ENCODE assay signal across 8 cellular contexts in the genomic region with DNA sequence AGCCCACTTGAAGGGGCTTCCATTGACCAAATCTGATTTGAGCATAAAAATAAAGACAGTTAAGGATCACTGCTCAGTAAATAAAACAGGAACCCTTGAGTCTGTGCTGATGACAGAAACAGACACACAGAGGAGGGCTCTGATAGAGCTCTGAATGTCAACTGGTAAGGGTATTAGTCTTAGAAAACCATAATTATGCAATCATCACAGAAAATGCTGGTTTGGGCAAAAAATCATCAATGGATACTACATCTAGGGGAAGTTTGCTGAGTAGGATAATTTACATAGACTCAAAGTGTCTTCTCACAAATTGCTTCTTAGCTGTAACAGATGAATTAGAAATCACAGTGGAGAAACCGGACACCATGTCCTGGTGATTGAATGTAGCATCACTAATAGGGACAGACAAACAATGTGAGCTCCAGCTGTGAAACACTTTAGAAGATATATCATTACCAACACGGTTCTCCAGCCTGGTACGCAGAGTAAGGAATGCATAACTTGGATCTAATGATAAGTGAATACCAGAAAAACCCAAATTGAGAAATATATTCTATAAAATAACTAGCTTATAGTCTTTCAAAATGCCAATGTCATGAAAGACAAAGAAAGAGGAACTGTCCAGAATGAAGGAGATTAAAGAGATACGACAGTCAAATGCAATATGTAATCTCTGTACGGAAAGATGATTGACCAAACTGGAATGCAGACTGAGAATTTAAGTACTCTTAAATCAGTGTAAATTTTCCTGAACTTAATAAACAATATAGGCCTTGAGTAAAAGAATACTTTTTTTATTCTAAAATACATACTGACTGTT. TPM values are rescaled to one million over a fixed set of nuclear protein-coding genes. Genes with fewer than 3 reads are reported as not detected.
DNase-seq lines count a peak whose midpoint lies in the region; ATAC-seq and TF ChIP-seq lines count a peak whose summit lies in the region.

No MANE protein-coding gene starts in this region.

- intact Hi-C loops in IMR-90 (cut with micrococcal nuclease) (no loop called here), right lobe of liver (cut with DNase I) (no loop called here)

- no peak overlapping the region for H2BK5ac ChIP-seq in IMR-90 (ENCODE audit: low read depth, low read length, poor library complexity, severe bottlenecking)

- TF ChIP-seq CTCF in IMR-90 (conservative IDR thresholded peaks at IDR 0.05; ENCODE audit: low read depth, low read length) (no peak), SK-N-SH (IDR thresholded peaks at IDR 0.05) (no peak), right lobe of liver (IDR thresholded peaks at IDR 0.05) (no peak)

- DNase-seq in IMR-90 (no peak), SK-N-SH (no peak), right lobe of liver (no peak), glomerular visceral epithelial cell (ENCODE audit: extremely low spot score) (no peak), GF-D8 (lab: John Stamatoyannopoulos, UW) (no peak), erythroblast (lab: John Stamatoyannopoulos, UW) (no peak), LoVo (ENCODE audit: low spot score) (no peak)

- H4K91ac ChIP-seq in IMR-90 (ENCODE audit: insufficient read depth, low read depth, low read length), result no peak overlapping the region

- TF ChIP-seq POLR2A in IMR-90 (IDR thresholded peaks at IDR 0.05; ENCODE audit: low read depth, low read length), result no peak
- TF ChIP-seq POLR2A in right lobe of liver (IDR thresholded peaks at IDR 0.05), result no peak
- no peak for TF ChIP-seq POLR2A in erythroblast (IDR thresholded peaks at IDR 0.05; ENCODE audit: low read length)

- H3K9me3 ChIP-seq in BLaER1, result no peaks in the 10 kb centered on the region
- H3K9me3 ChIP-seq in IMR-90 (ENCODE audit: control insufficient read depth, insufficient read depth, low read length), result no peaks in the 10 kb centered on the region
- no peaks in the 10 kb centered on the region for H3K9me3 ChIP-seq in SK-N-SH
- H3K9me3 ChIP-seq in right lobe of liver, result no peaks in the 10 kb centered on the region

- no peak overlapping the region for H3K14ac ChIP-seq in IMR-90 (replicated peaks; ENCODE audit: low read depth, low read length)

- H3K9ac ChIP-seq in BLaER1, result no peak overlapping the region
- no peak overlapping the region for H3K9ac ChIP-seq in IMR-90 (ENCODE audit: low read depth, low read length)
- no peak overlapping the region for H3K9ac ChIP-seq in SK-N-SH

- H4K5ac ChIP-seq in IMR-90 (ENCODE audit: low read depth, low read length), result no peak overlapping the region

- H2AK5ac ChIP-seq in IMR-90 (ENCODE audit: low read depth, low read length), result no peak overlapping the region

- H2BK120ac ChIP-seq in IMR-90 (ENCODE audit: low read depth, low read length), result no peak overlapping the region

- no peak overlapping the region for H3K4ac ChIP-seq in IMR-90 (ENCODE audit: low read depth, low read length)

- peaks cover 24% of the 10 kb centered on the region for H3F3A ChIP-seq in SK-N-SH (replicated peaks; ENCODE audit: insufficient read depth)

- H3K27me3 ChIP-seq in BLaER1 (no peaks in the 10 kb centered on the region), IMR-90 (ENCODE audit: control insufficient read depth, insufficient read depth, low read length) (no peaks in the 10 kb centered on the region), SK-N-SH (ENCODE audit: insufficient read depth) (no peaks in the 10 kb centered on the region), right lobe of liver (no peaks in the 10 kb centered on the region)

- peaks cover 94% of the 10 kb centered on the region for H3K79me2 ChIP-seq in SK-N-SH (ENCODE audit: insufficient read depth)

- TF ChIP-seq EP300 in SK-N-SH (IDR thresholded peaks at IDR 0.05; ENCODE audit: borderline replicate concordance in 1 of 2, low read depth in 1 of 2, low read length in 1 of 2), result no peak

- H3K4me2 ChIP-seq in BLaER1 (peak overlapping the region; percentile 22; the same call in 1 of the 2 replicates), IMR-90 (ENCODE audit: low read depth, low read length) (no peak overlapping the region), SK-N-SH (0 out of 2 replicates have a peak overlapping the region, but pooled peaks have one; percentile 8)

- no peak overlapping the region for H3K56ac ChIP-seq in IMR-90 (ENCODE audit: extremely low read depth, insufficient read depth, low read length)

- H2BK15ac ChIP-seq in IMR-90 (ENCODE audit: low read depth, low read length), result no peak overlapping the region

- H2AFZ ChIP-seq in IMR-90 (replicated peaks; ENCODE audit: low read length, poor library complexity) (no peak overlapping the region), SK-N-SH (ENCODE audit: low read depth) (no peak overlapping the region)

- peaks cover 11 to 55% of the 10 kb centered on the region in 2 experiments for H3K79me1 ChIP-seq in IMR-90 (ENCODE audit: low read depth in 1 of 2, low read length in 2 of 2)

- BruUV-seq in IMR-90 (replicated peaks; lab: Mats Ljungman, UMichigan), result no TSS peak

- no peak overlapping the region for H4K8ac ChIP-seq in IMR-90 (ENCODE audit: low read depth in 2 of 2, low read length in 2 of 2)

- peaks cover 8% of the 10 kb centered on the region for H3K9me1 ChIP-seq in IMR-90 (ENCODE audit: insufficient read depth, low read length)

- peaks cover 47% of the 10 kb centered on the region for H3K36me3 ChIP-seq in BLaER1
- H3K36me3 ChIP-seq in IMR-90 (ENCODE audit: control insufficient read depth, insufficient read depth, low read length), result peaks cover 4% of the 10 kb centered on the region; the same call in 1 of the 2 replicates
- H3K36me3 ChIP-seq in SK-N-SH (replicated peaks in 1 of 2; ENCODE audit: control insufficient read depth in 1 of 2, insufficient read depth in 2 of 2, low read length in 1 of 2), result peaks cover 0 to 30% of the 10 kb centered on the region in 2 experiments
- H3K36me3 ChIP-seq in right lobe of liver, result no peaks in the 10 kb centered on the region

- H2BK20ac ChIP-seq in IMR-90 (ENCODE audit: low read depth, low read length), result no peak overlapping the region

- peaks cover 100% of the 10 kb centered on the region for H4K20me1 ChIP-seq in BLaER1
- peaks cover 23% of the 10 kb centered on the region for H4K20me1 ChIP-seq in IMR-90 (ENCODE audit: insufficient read depth, low read length)
- peaks cover 32% of the 10 kb centered on the region for H4K20me1 ChIP-seq in SK-N-SH (ENCODE audit: insufficient read depth)

- no peak for TF ChIP-seq RAD21 in IMR-90 (IDR thresholded peaks at IDR 0.05; ENCODE audit: low read length)
- TF ChIP-seq RAD21 in SK-N-SH (IDR thresholded peaks at IDR 0.05; ENCODE audit: low read length), result no peak

- no peak overlapping the region for H3K4me3 ChIP-seq in BLaER1
- H3K4me3 ChIP-seq in IMR-90 (ENCODE audit: insufficient read depth, low read depth, low read length), result no peak overlapping the region
- no peak overlapping the region for H3K4me3 ChIP-seq in SK-N-SH (ENCODE audit: low read depth in 2 of 2, low read length in 1 of 2)
- H3K4me3 ChIP-seq in right lobe of liver, result no peak overlapping the region

- no CpG with 5 or more reads among the region's 5 CpGs for WGBS in IMR-90 (ENCODE audit: extremely low coverage in 2 of 2, insufficient read length in 1 of 2), 2 experiments
- WGBS in SK-N-SH (ENCODE audit: low lambda C conversion rate), result 53% methylated on average over 5 of the region's 5 CpGs
- 64% methylated on average over 5 of the region's 5 CpGs for WGBS in right lobe of liver (ENCODE audit: insufficient coverage, low coverage, low lambda C conversion rate, missing lambda C conversion rate)

- POLR2A ChIA-PET in IMR-90 (lab: Charles Lee; ENCODE audit: unreplicated experiment), result no interaction called here
- POLR2A ChIA-PET in SK-N-SH (lab: Yijun Ruan, JAX), result no interaction called here

- H3K18ac ChIP-seq in IMR-90 (ENCODE audit: low read depth, low read length), result no peak overlapping the region

- H3K4me1 ChIP-seq in BLaER1 (peaks cover 32% of the 10 kb centered on the region; the same call in 1 of the 2 replicates), IMR-90 (ENCODE audit: control insufficient read depth, insufficient read depth, low read length) (no peaks in the 10 kb centered on the region), SK-N-SH (ENCODE audit: control insufficient read depth in 1 of 2, insufficient read depth in 2 of 2, low read depth in 1 of 2, low read length in 1 of 2) (peaks cover 0 to 8% of the 10 kb centered on the region in 2 experiments; a peak in 2 of 4 replicates), right lobe of liver (peaks cover 0 to 7% (median 0%) of the 10 kb centered on the region in 4 donors)

- no peak overlapping the region for H2AK9ac ChIP-seq in IMR-90 (replicated peaks; ENCODE audit: low read depth, low read length, poor library complexity)

- in situ Hi-C loops in IMR-90 (cut with MboI; ENCODE audit: low sequenced_read_pairs), result no loop called here

- H3K23ac ChIP-seq in IMR-90 (ENCODE audit: low read depth, low read length), result no peak overlapping the region

- H3K9me2 ChIP-seq in SK-N-SH, result no peaks in the 10 kb centered on the region

- no peak for ATAC-seq in IMR-90 (ENCODE audit: low read depth)
- peak in 3 of 4 donors; percentile 25 to 53 (median 48) for ATAC-seq in right lobe of liver

- H3K27ac ChIP-seq in BLaER1, result no peak overlapping the region
- H3K27ac ChIP-seq in IMR-90 (ENCODE audit: insufficient read depth, low read length), result no peak overlapping the region
- H3K27ac ChIP-seq in SK-N-SH (ENCODE audit: low read depth in 2 of 2, low read length in 1 of 2), result peak overlapping the region in 1 of 2 experiments; percentile 37; a peak in 2 of 4 replicates
- H3K27ac ChIP-seq in right lobe of liver, result no peak overlapping the region

- dilution Hi-C loops in IMR-90 (cut with HindIII; ENCODE audit: low sequenced_read_pairs, unreplicated experiment), result no loop called here

- CTCF ChIA-PET in IMR-90 (lab: Yijun Ruan, JAX), result interaction anchor here (0.6 to 1.2 kb wide), 3 partner anchors 149 to 1046 kb away, joined by 3 to 5 read pairs (median 3); no protein-coding TSS in a partner anchor
- CTCF ChIA-PET in SK-N-SH (lab: Yijun Ruan, JAX), result interaction anchor here (0.9 to 1.0 kb wide), 2 partner anchors 121 to 143 kb away, joined by 3 to 7 read pairs; no protein-coding TSS in a partner anchor

TF ChIP-seq in IMR-90, 13 proteins besides CTCF, POLR2A, EP300 and RAD21:
- TF ChIP-seq CEBPB (IDR thresholded peaks at IDR 0.05; ENCODE audit: low read depth, low read length), result 0 out of 2 replicates have a peak, but pooled peaks have one; percentile 18
- no peak for TF ChIP-seq MAFK (IDR thresholded peaks at IDR 0.05; ENCODE audit: low read depth, low read length)

TF ChIP-seq in SK-N-SH, 30 proteins besides CTCF, POLR2A, EP300 and RAD21 (continues in another document):
- no peak for TF ChIP-seq YY1 (IDR thresholded peaks at IDR 0.05; ENCODE audit: low read depth)

RNA-seq across cellular contexts. Expression of a gene that starts 17.4 kb away (rescaled TPM):
- total RNA-seq in IMR-90 (2012; rRNA removed), result 33.7 and 61.7 TPM in 2 replicates
- 12.3 and 12.8 TPM in 2 replicates for polyA plus RNA-seq in IMR-90 (2012; rRNA removed)
- polyA plus RNA-seq in IMR-90 (2012; cell fraction: cytosol; rRNA removed), result 0.67 and 1.3 TPM in 2 replicates
- polyA plus RNA-seq in IMR-90 (2012; cell fraction: nucleus; rRNA removed; ENCODE audit: low replicate concordance), result 4.8 and 51.8 TPM in 2 replicates
- 12.4 and 15.2 TPM in 2 replicates for polyA plus RNA-seq in SK-N-SH (2012; rRNA removed)
- polyA plus RNA-seq in SK-N-SH (2012; cell fraction: cytosol; rRNA removed), result 12.3 and 13.2 TPM in 2 replicates
- 16.2 and 52.2 TPM in 2 replicates for polyA plus RNA-seq in SK-N-SH (2012; cell fraction: nucleus; rRNA removed)
- 10 to 100 TPM; 11.0 to 26.2 (median 15.2) TPM for total RNA-seq in right lobe of liver
